Comparison of ENCODE assay signal across 26 cellular contexts in the genomic region with DNA sequence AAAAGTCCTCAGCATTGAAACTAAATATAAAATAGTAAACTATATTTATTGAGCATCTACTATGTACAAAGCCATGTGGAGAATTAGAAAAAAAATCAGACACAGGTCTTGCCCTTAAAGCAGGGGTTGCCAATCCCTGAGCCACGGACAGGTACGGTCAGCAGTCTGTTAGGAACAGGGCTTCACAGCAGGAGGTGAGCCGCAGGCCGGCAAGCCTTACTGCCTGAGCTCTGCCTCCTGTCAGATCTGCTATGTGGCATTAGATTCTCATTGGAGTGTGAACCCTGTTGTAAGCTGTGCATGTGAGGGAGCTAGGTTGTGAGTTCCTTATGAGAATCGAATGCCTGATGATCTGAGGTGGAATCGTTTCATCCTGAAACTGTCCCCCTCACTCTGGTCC. TPM values are rescaled to one million over a fixed set of nuclear protein-coding genes. Genes with fewer than 3 reads are reported as not detected.
"Had no signal": no experiment of that assay in that cellular context is flagged by ENCODE, and none has a peak within 500 bp of the region (broad histone marks: within the 10 kb centered on the region; RNA-seq: fewer than 3 reads in every experiment).

No MANE protein-coding gene starts in this region.

- H3K27ac ChIP-seq: ascending aorta, body of pancreas, SJSA1 had no signal

- H3K27me3 ChIP-seq: ascending aorta, body of pancreas, SJSA1 had no signal

- H3K36me3 ChIP-seq: ascending aorta, SJSA1 had no signal

- H3K9me3 ChIP-seq: ascending aorta, body of pancreas, SJSA1 had no signal

- ATAC-seq: activated CD8-positive, alpha-beta memory T cell treated with anti-CD3 and anti-CD28 coated beads, Interleukin-2, amount 10 ng/mL, durations not matched to agents 7 days and 5 days; body of pancreas; PC-3; SK-N-SH treated with all-trans-retinoic acid at 6 μM for 48 hours; WTC11 had no signal

- DNase-seq: activated CD4-positive, alpha-beta T cell treated with anti-CD3 and anti-CD28 coated beads for 1 hour; activated CD4-positive, alpha-beta T cell treated with anti-CD3 and anti-CD28 coated beads, Interleukin-2, amount 10 ng/mL, durations not matched to agents 24 days and 14 days; activated CD4-positive, alpha-beta T cell treated with anti-CD3 and anti-CD28 coated beads, Interleukin-2, amount 50 U/mL, for 48 hours; activated CD8-positive, alpha-beta memory T cell treated with anti-CD3 and anti-CD28 coated beads, Interleukin-2, amount 10 ng/mL, durations not matched to agents 7 days and 5 days; activated effector memory CD4-positive, alpha-beta T cell treated with Interleukin-2 at 50 U/mL for 16 hours; activated naive CD4-positive, alpha-beta T cell; activated T-cell treated with anti-CD3 and anti-CD28 coated beads, Interleukin-2, amount 50 U/mL, for 24 hours; body of pancreas; central memory CD4-positive, alpha-beta T cell; MM.1S; NCI-H1105 treated with DMSO at 0.1 percent for 48 hours; NCI-H1436 treated with DMSO at 0.1 percent for 48 hours; NCI-H187; NCI-H2081; NCI-H510A treated with DMSO at 0.1 percent for 48 hours; PC-3; SHP77; SW 1271 had no signal

- H3K4me1 ChIP-seq: SJSA1 had no signal

- H3K4me3 ChIP-seq: ascending aorta, body of pancreas, SJSA1 had no signal

RNA-seq across cellular contexts. Expression of a gene that starts 2.1 kb away (rescaled TPM):
- total RNA-seq: activated CD4-positive, alpha-beta T cell treated with anti-CD3 and anti-CD28 coated beads, Interleukin-2, amount 10 ng/mL, durations not matched to agents 24 days and 14 days; activated CD8-positive, alpha-beta memory T cell treated with anti-CD3 and anti-CD28 coated beads, Interleukin-2, amount 10 ng/mL, durations not matched to agents 7 days and 5 days; activated T-helper 1 cell treated with anti-CD3 and anti-CD28 coated beads, Interleukin-12 subunit alpha, Interleukin-12 subunit beta, Interleukin-2, Interleukin-4 antibody, amounts not matched to agents 30 ng/mL and 10 ng/mL and 1 ng/mL, durations not matched to agents 14 hours and 24 hours and 36 hours; ascending aorta; body of pancreas; bronchial epithelial cell; chondrocyte; PC-3; SJSA1; T-helper 1 cell treated with Interleukin-12 subunit alpha and Interleukin-12 subunit beta and Interleukin-4 antibody, amounts not matched to agents 30 ng/mL and 1 ng/mL, for 36 hours; WTC11 had no signal
